Comparison of ENCODE assay signal across 1 cellular context in genomic region chr2:45570671-45571334, GRCh38.
TF ChIP-seq lines count a peak whose summit lies in the region.

No MANE protein-coding gene starts in this region.

TF ChIP-seq in HepG2, 621 proteins besides CTCF, POLR2A, EP300 and RAD21 (continued from another document):
- TF ChIP-seq RARA (CRISPR knock-in tag; IDR thresholded peaks at IDR 0.05) (0 out of 2 replicates have a peak, but pooled peaks have one; percentile 38), DR1 (CRISPR knock-in tag; IDR thresholded peaks at IDR 0.05) (no peak), ELF3 (CRISPR knock-in tag; IDR thresholded peaks at IDR 0.05) (0 out of 2 replicates have a peak, but pooled peaks have one; percentile 7), ZNF484 (CRISPR knock-in tag; IDR thresholded peaks at IDR 0.05; ENCODE audit: borderline replicate concordance, low read depth) (no peak)
